ENCODE assay signal across 18 cellular contexts in the genomic region with DNA sequence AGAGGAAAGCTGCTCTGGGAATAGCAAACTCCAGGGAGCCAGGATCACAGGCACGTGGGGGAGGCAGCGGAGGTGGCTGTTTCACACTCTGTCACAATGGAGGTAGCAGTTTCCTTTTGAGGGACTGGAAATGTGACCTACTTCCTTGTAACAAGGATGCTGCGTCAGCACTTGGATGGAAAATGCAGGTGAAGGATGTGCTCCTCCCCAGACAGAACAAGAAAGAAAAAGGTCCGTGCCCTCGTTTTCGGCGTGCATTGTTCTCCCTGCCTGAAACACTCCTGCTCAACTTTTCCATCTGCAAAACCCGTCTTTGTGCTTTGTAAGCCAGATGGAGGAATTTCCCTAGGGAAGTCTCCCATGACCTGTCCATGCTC. TPM values are rescaled to one million over a fixed set of nuclear protein-coding genes. Genes with fewer than 3 reads are reported as not detected.
DNase-seq lines count a peak whose midpoint lies in the region; ATAC-seq and TF ChIP-seq lines count a peak whose summit lies in the region.
"Had no signal": no experiment of that assay in that cellular context is flagged by ENCODE, and none has a peak within 500 bp of the region (broad histone marks: within the 10 kb centered on the region; RNA-seq: fewer than 3 reads in every experiment).

No MANE protein-coding gene starts in this region.

- H3K56ac ChIP-seq in H9 (ENCODE audit: insufficient read length, low read depth, low read length) = no peak overlapping the region

- no peaks in the 10 kb centered on the region for H3K23me2 ChIP-seq in H9 (ENCODE audit: insufficient read length, low read depth, low read length, poor library complexity, severe bottlenecking)

- intact Hi-C loops in posterior vena cava (cut with DNase I) = no loop called here
- intact Hi-C loops in vagina (cut with DNase I) = loop anchor here (10.0 kb wide), 1 partner anchor 45 kb away; no protein-coding TSS in a partner anchor

- H3K4me1 Mint-ChIP-seq in H9 (peaks cover 5 to 18% of the 10 kb centered on the region in 2 experiments), chondrocyte (ENCODE audit: low read depth) (no peaks in the 10 kb centered on the region)
- H3K4me1 Mint-ChIP-seq: naive thymus-derived CD8-positive, alpha-beta T cell; stimulated activated effector memory CD8-positive, alpha-beta T cell treated with anti-CD3 and anti-CD28 coated beads, Interleukin-12 subunit alpha, Interleukin-12 subunit beta, amount 100 ng/mL, for 72 hours had no signal

- no peak overlapping the region for H2BK20ac ChIP-seq in H9 (ENCODE audit: low read depth, low read length, poor library complexity, severe bottlenecking)

- H4K8ac ChIP-seq in H9 (replicated peaks; ENCODE audit: insufficient read length, low read depth, low read length) = no peak overlapping the region

- H2BK12ac ChIP-seq in H9 (ENCODE audit: insufficient read length, low read depth, low read length) = no peak overlapping the region

- no peak overlapping the region for H3K27ac Mint-ChIP-seq in H9
- H3K27ac Mint-ChIP-seq in chondrocyte (ENCODE audit: unreplicated experiment) = no peak overlapping the region
- H3K27ac Mint-ChIP-seq: naive thymus-derived CD8-positive, alpha-beta T cell; stimulated activated effector memory CD8-positive, alpha-beta T cell treated with anti-CD3 and anti-CD28 coated beads, Interleukin-12 subunit alpha, Interleukin-12 subunit beta, amount 100 ng/mL, for 72 hours had no signal

- H3K18ac ChIP-seq in H9 (ENCODE audit: insufficient read length, low read depth, low read length) = no peak overlapping the region

- no peaks in the 10 kb centered on the region for H3K36me3 ChIP-seq in vagina
- H3K36me3 ChIP-seq: esophagus squamous epithelium, left lung, SJSA1 had no signal

- H2AK5ac ChIP-seq in H9 (ENCODE audit: insufficient read length, low read length) = no peak overlapping the region

- H3K23ac ChIP-seq in H9 (ENCODE audit: insufficient read length, low read depth, low read length) = no peak overlapping the region

- H3K27me3 ChIP-seq in H9 (ENCODE audit: insufficient read depth, low read length) = no peaks in the 10 kb centered on the region
- no peaks in the 10 kb centered on the region for H3K27me3 ChIP-seq in vagina
- H3K27me3 ChIP-seq: esophagus squamous epithelium had no signal

- no peak overlapping the region for H3T11ph ChIP-seq in H9 (ENCODE audit: low read length)

- H4K5ac ChIP-seq in H9 (ENCODE audit: insufficient read length, low read depth, low read length) = no peak overlapping the region

- H3K4me1 ChIP-seq in H9 (ENCODE audit: insufficient read depth, low read length) (no peaks in the 10 kb centered on the region), vagina (peaks cover 9% of the 10 kb centered on the region)
- H3K4me1 ChIP-seq: SJSA1 had no signal

- no peak overlapping the region for H2BK5ac ChIP-seq in H9 (ENCODE audit: insufficient read length, low read length)

- H3K14ac ChIP-seq in H9 (ENCODE audit: insufficient read depth, low read length) = no peak overlapping the region

- no peaks in the 10 kb centered on the region for H3K79me2 ChIP-seq in H9 (ENCODE audit: insufficient read depth, low read length)

- TF ChIP-seq POLR2A in vagina (IDR thresholded peaks at IDR 0.05) = no peak

- no peak overlapping the region for H3K4me3 ChIP-seq in coronary artery
- no peak overlapping the region for H3K4me3 ChIP-seq in vagina
- H3K4me3 ChIP-seq: esophagus squamous epithelium, left lung, SJSA1, skin epidermis had no signal

- H2BK15ac ChIP-seq in H9 (ENCODE audit: low read depth, low read length) = no peak overlapping the region

- no peak overlapping the region for H3K4me3 Mint-ChIP-seq in H9
- H3K4me3 Mint-ChIP-seq in chondrocyte (ENCODE audit: unreplicated experiment) = no peak overlapping the region
- H3K4me3 Mint-ChIP-seq: naive thymus-derived CD8-positive, alpha-beta T cell; stimulated activated effector memory CD8-positive, alpha-beta T cell treated with anti-CD3 and anti-CD28 coated beads, Interleukin-12 subunit alpha, Interleukin-12 subunit beta, amount 100 ng/mL, for 72 hours had no signal

- H3K27ac ChIP-seq in H9 (ENCODE audit: insufficient read length, low read depth, low read length) = no peak overlapping the region
- H3K27ac ChIP-seq in coronary artery = peak overlapping the region in 1 of 2 donors; percentile 42
- no peak overlapping the region for H3K27ac ChIP-seq in vagina
- H3K27ac ChIP-seq: left lung, SJSA1 had no signal

- H2AFZ ChIP-seq in H9 (ENCODE audit: low read length) = no peak overlapping the region

- DNase-seq in H9 = peak; percentile 23
- peak; percentile 50 for DNase-seq in coronary artery (ENCODE audit: low spot score)
- DNase-seq in islet precursor cell = peak; percentile 43
- peak; percentile 58 for DNase-seq in posterior vena cava (ENCODE audit: low spot score)
- DNase-seq in vagina (ENCODE audit: extremely low spot score in 2 of 2) = no peak
- DNase-seq in NCI-H510A treated with DMSO at 0.1 percent for 48 hours (lab: John Stamatoyannopoulos, UW) = no peak
- no peak for DNase-seq in chondrocyte (ENCODE audit: low spot score)
- DNase-seq: activated CD4-positive, alpha-beta T cell treated with anti-CD3 and anti-CD28 coated beads, Interleukin-2, amount 50 U/mL, for 48 hours; activated gamma-delta T cell; cortex of kidney; esophagus squamous epithelium; hypothalamus; naive thymus-derived CD8-positive, alpha-beta T cell had no signal

- no CpG with 5 or more reads among the region's 8 CpGs for WGBS in H9 (ENCODE audit: extremely low coverage, insufficient read length, low lambda C conversion rate)

- H3K36me3 Mint-ChIP-seq in H9 (ENCODE audit: insufficient read depth in 1 of 3, low read depth in 3 of 3) (peaks cover 6 to 18% (median 12%) of the 10 kb centered on the region in 3 experiments; a peak in 6 of 7 replicates), chondrocyte (ENCODE audit: low read depth) (peaks cover 7% of the 10 kb centered on the region)
- H3K36me3 Mint-ChIP-seq: stimulated activated effector memory CD8-positive, alpha-beta T cell treated with anti-CD3 and anti-CD28 coated beads, Interleukin-12 subunit alpha, Interleukin-12 subunit beta, amount 100 ng/mL, for 72 hours had no signal

- no peak for ATAC-seq in GM18511 (IDR thresholded peaks at IDR 0.05; ENCODE audit: unreplicated experiment)
- ATAC-seq: left lung; naive thymus-derived CD8-positive, alpha-beta T cell; stimulated activated effector memory CD8-positive, alpha-beta T cell treated with anti-CD3 and anti-CD28 coated beads, Interleukin-12 subunit alpha, Interleukin-12 subunit beta, amount 100 ng/mL, for 72 hours had no signal

- H3K79me1 ChIP-seq in H9 (ENCODE audit: insufficient read depth, low read depth, low read length, poor library complexity, severe bottlenecking) = no peaks in the 10 kb centered on the region

- no peak overlapping the region for H3K4ac ChIP-seq in H9 (ENCODE audit: low read depth, low read length)

- TF ChIP-seq CTCF in H9 (conservative IDR thresholded peaks at IDR 0.05) (no peak), coronary artery (IDR thresholded peaks at IDR 0.05) (no peak), vagina (IDR thresholded peaks at IDR 0.05) (no peak), chondrocyte (IDR thresholded peaks at IDR 0.05) (no peak)

- no peak overlapping the region for H2BK120ac ChIP-seq in H9 (ENCODE audit: low read depth, low read length, poor library complexity, severe bottlenecking)

- no peaks in the 10 kb centered on the region for H4K20me1 ChIP-seq in H9 (ENCODE audit: control insufficient read depth, insufficient read depth, insufficient read length)

- no peak overlapping the region for H3K4me2 ChIP-seq in H9 (ENCODE audit: insufficient read depth, insufficient read length, low read length)

- peaks cover 22 to 30% of the 10 kb centered on the region in 2 experiments for H3K9me3 Mint-ChIP-seq in H9
- H3K9me3 Mint-ChIP-seq in chondrocyte (ENCODE audit: low read depth) = peaks cover 25% of the 10 kb centered on the region

- no peaks in the 10 kb centered on the region for H3K9me3 ChIP-seq in H9 (ENCODE audit: control insufficient read depth, low read depth, low read length)
- H3K9me3 ChIP-seq in vagina = no peaks in the 10 kb centered on the region

- peaks cover 41% of the 10 kb centered on the region for H3K27me3 Mint-ChIP-seq in H9 (ENCODE audit: low read depth)
- H3K27me3 Mint-ChIP-seq in chondrocyte (ENCODE audit: low read depth) = peaks cover 40% of the 10 kb centered on the region

- no peak overlapping the region for H4K91ac ChIP-seq in H9 (ENCODE audit: insufficient read length, low read depth, low read length)

- no peak overlapping the region for H3K9ac ChIP-seq in H9 (ENCODE audit: extremely low read depth, insufficient read length, low read length)

RNA-seq across cellular contexts. Expression of gene SH3PXD2B, which starts 55.1 kb away (rescaled TPM):
- 48.1 and 49.0 TPM in 2 replicates for total RNA-seq in H9 (2021)
- total RNA-seq in posterior vena cava = 100 to 1,000 TPM in 1 of 2 donors, 10 to 100 TPM in 1; 85.2 to 114 TPM
- total RNA-seq in vagina = 30.9 TPM
- total RNA-seq in chondrocyte = 48.9 to 81.1 TPM (median 75.7 TPM) in 3 replicates

Comparison
In these comparisons a context has a peak if more than half of its experiments do, and no peak if none do; other contexts are left out.
1. DNase-seq: peak in H9 (single experiment), coronary artery (single experiment), islet precursor cell (single experiment) and posterior vena cava (single experiment); none in vagina (0 of 2), NCI-H510A treated with DMSO at 0.1 percent for 48 hours (single experiment) and chondrocyte (single experiment).